ENCODE assay signal across 8 cellular contexts in genomic region chr17:55513885-55514590, GRCh38. TPM values are rescaled to one million over a fixed set of nuclear protein-coding genes. Genes with fewer than 3 reads are reported as not detected.
DNase-seq lines count a peak whose midpoint lies in the region; ATAC-seq and TF ChIP-seq lines count a peak whose summit lies in the region.

No MANE protein-coding gene starts in this region.

- CTCF ChIA-PET in HEK293 (lab: Yijun Ruan, JAX), result interaction anchor here (0.5 to 5.9 kb wide), 55 partner anchors 8 to 985 kb away, joined by 3 to 77 read pairs (median 4); no protein-coding TSS in a partner anchor

- in situ Hi-C loops in G401 (cut with HindIII; ENCODE audit: low sequenced_read_pairs), result no loop called here

- POLR2A ChIA-PET in HEK293 (lab: Yijun Ruan, JAX), result no interaction called here

- H3K9me3 ChIP-seq in HEK293 (ENCODE audit: control insufficient read depth, insufficient read depth, low read depth, low read length) (no peaks in the 10 kb centered on the region), left ventricle myocardium inferior (replicated peaks) (no peaks in the 10 kb centered on the region)

- intact Hi-C loops in left ventricle myocardium inferior (cut with micrococcal nuclease) (loop anchor here (10.0 kb wide), 1 partner anchor 99 kb away; no protein-coding TSS in a partner anchor), sciatic nerve (cut with DNase I) (loop anchor here (10.0 kb wide), 2 partner anchors 159 to 519 kb away; no protein-coding TSS in a partner anchor)

- peaks cover 17% of the 10 kb centered on the region for H3K27me3 ChIP-seq in left ventricle myocardium inferior (ENCODE audit: low read depth)

- TF ChIP-seq CTCF in HEK293 (tag by site-specific recombination; IDR thresholded peaks at IDR 0.05) (peak; percentile 65), left ventricle myocardium inferior (IDR thresholded peaks at IDR 0.05; ENCODE audit: borderline replicate concordance) (peak; percentile 94)

- H3K4me1 ChIP-seq in HEK293 (ENCODE audit: control insufficient read depth, insufficient read depth, low read length), result no peaks in the 10 kb centered on the region
- H3K4me1 ChIP-seq in left ventricle myocardium inferior, result no peaks in the 10 kb centered on the region

- ATAC-seq in sciatic nerve, result peak; percentile 73
- ATAC-seq in HG03025 (IDR thresholded peaks at IDR 0.05; ENCODE audit: low FRiP score, unreplicated experiment), result no peak

- DNase-seq in G401 (ENCODE audit: low spot score), result peak; percentile 79
- peak; percentile 44 for DNase-seq in NCI-H1105 (lab: John Stamatoyannopoulos, UW)
- peak; percentile 60 for DNase-seq in SW480 (ENCODE audit: low spot score)
- peak; percentile 46 for DNase-seq in activated naive CD8-positive, alpha-beta T cell treated with anti-CD3 and anti-CD28 coated beads, Interleukin-2, amount 50 U/mL, for 16 hours (ENCODE audit: low read depth, low spot score)
- peak; percentile 42 for DNase-seq in left ventricle myocardium inferior
- DNase-seq in sciatic nerve (ENCODE audit: low spot score), result peak; percentile 83

- H3K27ac ChIP-seq in HEK293 (ENCODE audit: extremely low read depth, low read depth, low read length) (no peak overlapping the region), left ventricle myocardium inferior (replicated peaks) (no peak overlapping the region)

- H3K36me3 ChIP-seq in HEK293 (ENCODE audit: control insufficient read depth in 2 of 2, insufficient read depth in 1 of 2, low read length in 2 of 2), result no peaks in the 10 kb centered on the region
- H3K36me3 ChIP-seq in left ventricle myocardium inferior, result no peaks in the 10 kb centered on the region

- H3K4me3 ChIP-seq in HEK293 (ENCODE audit: low read depth, low read length) (no peak overlapping the region), left ventricle myocardium inferior (no peak overlapping the region)

TF ChIP-seq in HEK293, 187 proteins besides CTCF, POLR2A, EP300 and RAD21:
- TF ChIP-seq ZNF362 (tag by site-specific recombination; IDR thresholded peaks at IDR 0.05) (peak; percentile 63; the same call in 1 of the 2 replicates), ZNF654 (tag by site-specific recombination; IDR thresholded peaks at IDR 0.05; ENCODE audit: low read depth) (peak; percentile 95), ZNF660 (tag by site-specific recombination; IDR thresholded peaks at IDR 0.05) (0 out of 2 replicates have a peak, but pooled peaks have one; percentile 54), HIC1 (tag by site-specific recombination; IDR thresholded peaks at IDR 0.05) (no peak)
TF ChIP-seq in HEK293: peak in this region for 3.

RNA-seq across cellular contexts. Expression of gene SMIM36, which starts 2.8 kb away (rescaled TPM):
- not detected in 2 replicates for total RNA-seq in G401 (2014; rRNA removed; shearing (Covaris generic))
- not detected for total RNA-seq in left ventricle myocardium inferior
- not detected for total RNA-seq in sciatic nerve
